Comparison of ENCODE assay signal across 1 cellular context in genomic region chr14:54837508-54838149, GRCh38.
TF ChIP-seq lines count a peak whose summit lies in the region.

No MANE protein-coding gene starts in this region.

TF ChIP-seq in HepG2, 621 proteins besides CTCF, POLR2A, EP300 and RAD21 (continued from another document and continues in another):
- TF ChIP-seq, protein P1, sequence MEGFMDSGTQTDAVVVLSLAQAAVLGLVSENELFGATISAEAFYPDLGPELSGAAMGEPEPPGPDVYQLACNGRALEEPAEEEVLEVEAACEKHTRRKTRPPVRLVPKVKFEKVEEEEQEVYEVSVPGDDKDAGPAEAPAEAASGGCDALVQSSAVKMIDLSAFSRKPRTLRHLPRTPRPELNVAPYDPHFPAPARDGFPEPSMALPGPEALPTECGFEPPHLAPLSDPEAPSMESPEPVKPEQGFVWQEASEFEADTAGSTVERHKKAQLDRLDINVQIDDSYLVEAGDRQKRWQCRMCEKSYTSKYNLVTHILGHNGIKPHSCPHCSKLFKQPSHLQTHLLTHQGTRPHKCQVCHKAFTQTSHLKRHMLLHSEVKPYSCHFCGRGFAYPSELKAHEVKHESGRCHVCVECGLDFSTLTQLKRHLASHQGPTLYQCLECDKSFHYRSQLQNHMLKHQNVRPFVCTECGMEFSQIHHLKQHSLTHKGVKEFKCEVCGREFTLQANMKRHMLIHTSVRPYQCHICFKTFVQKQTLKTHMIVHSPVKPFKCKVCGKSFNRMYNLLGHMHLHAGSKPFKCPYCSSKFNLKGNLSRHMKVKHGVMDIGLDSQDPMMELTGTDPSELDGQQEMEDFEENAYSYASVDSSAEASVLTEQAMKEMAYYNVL (CRISPR knock-in tag; IDR thresholded peaks at IDR 0.05; ENCODE audit: borderline replicate concordance) = peak; percentile 29; the same call in 1 of the 2 replicates
- TF ChIP-seq, protein P2, sequence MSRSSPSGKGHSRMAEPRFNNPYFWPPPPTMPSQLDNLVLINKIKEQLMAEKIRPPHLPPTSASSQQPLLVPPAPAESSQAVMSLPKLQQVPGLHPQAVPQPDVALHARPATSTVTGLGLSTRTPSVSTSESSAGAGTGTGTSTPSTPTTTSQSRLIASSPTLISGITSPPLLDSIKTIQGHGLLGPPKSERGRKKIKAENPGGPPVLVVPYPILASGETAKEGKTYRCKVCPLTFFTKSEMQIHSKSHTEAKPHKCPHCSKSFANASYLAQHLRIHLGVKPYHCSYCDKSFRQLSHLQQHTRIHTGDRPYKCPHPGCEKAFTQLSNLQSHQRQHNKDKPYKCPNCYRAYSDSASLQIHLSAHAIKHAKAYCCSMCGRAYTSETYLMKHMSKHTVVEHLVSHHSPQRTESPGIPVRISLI (CRISPR knock-in tag; IDR thresholded peaks at IDR 0.05; ENCODE audit: borderline replicate concordance) = peak; percentile 56; the same call in 1 of the 2 replicates
- TF ChIP-seq ZNF431 (CRISPR knock-in tag; IDR thresholded peaks at IDR 0.05; ENCODE audit: borderline replicate concordance, low read depth) (0 out of 2 replicates have a peak, but pooled peaks have one; percentile 60), THRA (CRISPR knock-in tag; IDR thresholded peaks at IDR 0.05; ENCODE audit: borderline replicate concordance) (peak; percentile 88; the same call in 1 of the 2 replicates), TOE1 (CRISPR knock-in tag; IDR thresholded peaks at IDR 0.05) (0 out of 2 replicates have a peak, but pooled peaks have one; percentile 67), ZNF124 (CRISPR knock-in tag; IDR thresholded peaks at IDR 0.05) (0 out of 2 replicates have a peak, but pooled peaks have one; percentile 32), TBP (CRISPR knock-in tag; IDR thresholded peaks at IDR 0.05) (no peak), HDAC2 (CRISPR knock-in tag; IDR thresholded peaks at IDR 0.05) (peak; percentile 94), HBP1 (CRISPR knock-in tag; IDR thresholded peaks at IDR 0.05; ENCODE audit: low read depth) (0 out of 2 replicates have a peak, but pooled peaks have one; percentile 23), FOXP1 (IDR thresholded peaks at IDR 0.05) (peak; percentile 51; the same call in 1 of the 2 replicates), FOXP1 (CRISPR knock-in tag; IDR thresholded peaks at IDR 0.05) (peak; percentile 89), RXRB (CRISPR knock-in tag; IDR thresholded peaks at IDR 0.05; ENCODE audit: borderline replicate concordance) (peak; percentile 95), GPBP1L1 (CRISPR knock-in tag; IDR thresholded peaks at IDR 0.05) (no peak), ZZZ3 (CRISPR knock-in tag; IDR thresholded peaks at IDR 0.05; ENCODE audit: borderline replicate concordance) (no peak), ZNF619 (CRISPR knock-in tag; IDR thresholded peaks at IDR 0.05) (no peak), ZNF788 (CRISPR knock-in tag; IDR thresholded peaks at IDR 0.05; ENCODE audit: borderline replicate concordance) (peak; percentile 69; the same call in 1 of the 2 replicates), FOXA1 (IDR thresholded peaks at IDR 0.05) (0 out of 2 replicates have a peak, but pooled peaks have one; percentile 37), FOXA1 (CRISPR knock-in tag; IDR thresholded peaks at IDR 0.05) (peak; percentile 83), ZNF614 (CRISPR knock-in tag; IDR thresholded peaks at IDR 0.05; ENCODE audit: borderline replicate concordance) (peak; percentile 82), SOX5 (CRISPR knock-in tag; IDR thresholded peaks at IDR 0.05; ENCODE audit: borderline replicate concordance) (peak; percentile 84), DZIP1 (CRISPR knock-in tag; IDR thresholded peaks at IDR 0.05) (no peak), TOPORS (CRISPR knock-in tag; IDR thresholded peaks at IDR 0.05) (no peak), ZGPAT (CRISPR knock-in tag; IDR thresholded peaks at IDR 0.05) (peak; percentile 77), POGZ (CRISPR knock-in tag; IDR thresholded peaks at IDR 0.05) (peak; percentile 88), KDM4B (CRISPR knock-in tag; IDR thresholded peaks at IDR 0.05) (0 out of 2 replicates have a peak, but pooled peaks have one; percentile 42), KDM1A (CRISPR knock-in tag; IDR thresholded peaks at IDR 0.05) (peak; percentile 50; the same call in 1 of the 2 replicates), MAFK (conservative IDR thresholded peaks at IDR 0.05 in 1 of 2, IDR thresholded peaks at IDR 0.05 in 1 of 2; ENCODE audit: low read length in 2 of 2) (no peak), FOXO1 (CRISPR knock-in tag; IDR thresholded peaks at IDR 0.05) (peak; percentile 78; the same call in 1 of the 2 replicates), ZNF446 (CRISPR knock-in tag; IDR thresholded peaks at IDR 0.05) (no peak), MIXL1 (CRISPR knock-in tag; IDR thresholded peaks at IDR 0.05) (peak; percentile 85; the same call in 1 of the 2 replicates), ZNF264 (CRISPR knock-in tag; IDR thresholded peaks at IDR 0.05) (peak; percentile 72), MLLT10 (CRISPR knock-in tag; IDR thresholded peaks at IDR 0.05) (no peak), NFIC (IDR thresholded peaks at IDR 0.05; ENCODE audit: low read length) (peak; percentile 84; the same call in 1 of the 2 replicates), MAFG (CRISPR knock-in tag; IDR thresholded peaks at IDR 0.05) (no peak), ZNF644 (CRISPR knock-in tag; IDR thresholded peaks at IDR 0.05; ENCODE audit: low read depth) (peak; percentile 86), ZBED4 (CRISPR knock-in tag; IDR thresholded peaks at IDR 0.05; ENCODE audit: borderline replicate concordance) (peak; percentile 37; the same call in 1 of the 2 replicates), MEIS2 (CRISPR knock-in tag; IDR thresholded peaks at IDR 0.05) (peak; percentile 89)
- TF ChIP-seq, protein P3, sequence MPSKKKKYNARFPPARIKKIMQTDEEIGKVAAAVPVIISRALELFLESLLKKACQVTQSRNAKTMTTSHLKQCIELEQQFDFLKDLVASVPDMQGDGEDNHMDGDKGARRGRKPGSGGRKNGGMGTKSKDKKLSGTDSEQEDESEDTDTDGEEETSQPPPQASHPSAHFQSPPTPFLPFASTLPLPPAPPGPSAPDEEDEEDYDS (CRISPR knock-in tag; IDR thresholded peaks at IDR 0.05) = peak; percentile 63
- TF ChIP-seq, protein P4, sequence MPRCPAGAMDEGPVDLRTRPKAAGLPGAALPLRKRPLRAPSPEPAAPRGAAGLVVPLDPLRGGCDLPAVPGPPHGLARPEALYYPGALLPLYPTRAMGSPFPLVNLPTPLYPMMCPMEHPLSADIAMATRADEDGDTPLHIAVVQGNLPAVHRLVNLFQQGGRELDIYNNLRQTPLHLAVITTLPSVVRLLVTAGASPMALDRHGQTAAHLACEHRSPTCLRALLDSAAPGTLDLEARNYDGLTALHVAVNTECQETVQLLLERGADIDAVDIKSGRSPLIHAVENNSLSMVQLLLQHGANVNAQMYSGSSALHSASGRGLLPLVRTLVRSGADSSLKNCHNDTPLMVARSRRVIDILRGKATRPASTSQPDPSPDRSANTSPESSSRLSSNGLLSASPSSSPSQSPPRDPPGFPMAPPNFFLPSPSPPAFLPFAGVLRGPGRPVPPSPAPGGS (CRISPR knock-in tag; IDR thresholded peaks at IDR 0.05) = no peak
- TF ChIP-seq, protein P5, sequence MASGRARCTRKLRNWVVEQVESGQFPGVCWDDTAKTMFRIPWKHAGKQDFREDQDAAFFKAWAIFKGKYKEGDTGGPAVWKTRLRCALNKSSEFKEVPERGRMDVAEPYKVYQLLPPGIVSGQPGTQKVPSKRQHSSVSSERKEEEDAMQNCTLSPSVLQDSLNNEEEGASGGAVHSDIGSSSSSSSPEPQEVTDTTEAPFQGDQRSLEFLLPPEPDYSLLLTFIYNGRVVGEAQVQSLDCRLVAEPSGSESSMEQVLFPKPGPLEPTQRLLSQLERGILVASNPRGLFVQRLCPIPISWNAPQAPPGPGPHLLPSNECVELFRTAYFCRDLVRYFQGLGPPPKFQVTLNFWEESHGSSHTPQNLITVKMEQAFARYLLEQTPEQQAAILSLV (CRISPR knock-in tag; IDR thresholded peaks at IDR 0.05; ENCODE audit: borderline replicate concordance) = 0 out of 2 replicates have a peak, but pooled peaks have one; percentile 28
